ENCODE assay signal across 17 cellular contexts in the genomic region with DNA sequence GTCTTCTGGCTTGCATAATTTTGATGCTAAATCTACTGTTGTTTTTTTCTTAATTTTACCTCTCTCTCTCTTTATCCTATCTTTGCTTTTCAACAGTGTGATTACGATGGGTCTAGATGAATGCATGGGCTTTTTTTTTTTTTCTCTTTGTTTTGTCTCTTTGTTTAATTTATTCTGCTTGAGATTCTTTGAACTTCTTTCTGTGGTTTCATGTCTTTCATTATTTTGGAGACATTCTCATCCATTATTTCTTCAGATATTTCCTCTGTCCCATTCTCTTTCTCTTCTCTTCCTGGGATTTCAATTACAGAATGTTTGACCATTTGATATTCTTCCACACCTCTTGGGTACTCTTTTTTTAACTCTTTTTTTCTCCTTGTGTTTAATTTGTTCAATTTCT. TPM values are rescaled to one million over a fixed set of nuclear protein-coding genes. Genes with fewer than 3 reads are reported as not detected.
DNase-seq lines count a peak whose midpoint lies in the region; ATAC-seq lines count a peak whose summit lies in the region.
"Had no signal": no experiment of that assay in that cellular context is flagged by ENCODE, and none has a peak within 500 bp of the region (broad histone marks: within the 10 kb centered on the region; RNA-seq: fewer than 3 reads in every experiment).

No MANE protein-coding gene starts in this region.

- no peak for DNase-seq in activated naive CD4-positive, alpha-beta T cell treated with anti-CD3 and anti-CD28 coated beads, Interleukin-2, amount 10 ng/mL, durations not matched to agents 7 days and 5 days
- no peak for DNase-seq in activated naive CD4-positive, alpha-beta T cell treated with anti-CD3 and anti-CD28 coated beads, Interleukin-2, amount 50 U/mL, for 16 hours
- no peak for DNase-seq in stimulated activated naive B cell treated with anti-CD40 and anti-IgM and Interleukin-4, amounts not matched to agents 10 μg/mL and 1 μg/mL and 100 μg/mL, for 72 hours
- DNase-seq: Calu3, DMS53, NCI-H1930, NCI-H2171, NCI-H446 treated with DMSO at 0.1 percent for 48 hours, RPMI8226, SIG-M5 had no signal

- peaks cover 11% of the 10 kb centered on the region for H3K36me3 Mint-ChIP-seq in activated naive CD4-positive, alpha-beta T cell treated with anti-CD3 and anti-CD28 coated beads, Interleukin-2, amount 10 ng/mL, durations not matched to agents 7 days and 5 days
- H3K36me3 Mint-ChIP-seq in activated T-helper 17 cell treated with anti-CD3 and anti-CD28 coated beads, Interleukin-2, amount 50 U/mL, for 72 hours (ENCODE audit: low read depth), result no peaks in the 10 kb centered on the region
- H3K36me3 Mint-ChIP-seq in stimulated activated naive B cell treated with anti-CD40 and anti-IgM and Interleukin-4, amounts not matched to agents 10 μg/mL and 1 μg/mL and 100 μg/mL, for 72 hours, result peaks cover 10 to 22% of the 10 kb centered on the region in 2 donors

- peaks cover 6% of the 10 kb centered on the region for H3K9me3 Mint-ChIP-seq in activated naive CD4-positive, alpha-beta T cell treated with anti-CD3 and anti-CD28 coated beads, Interleukin-2, amount 10 ng/mL, durations not matched to agents 7 days and 5 days
- no peaks in the 10 kb centered on the region for H3K9me3 Mint-ChIP-seq in activated T-helper 17 cell treated with anti-CD3 and anti-CD28 coated beads, Interleukin-2, amount 50 U/mL, for 72 hours
- H3K9me3 Mint-ChIP-seq in stimulated activated naive B cell treated with anti-CD40 and anti-IgM and Interleukin-4, amounts not matched to agents 10 μg/mL and 1 μg/mL and 100 μg/mL, for 72 hours, result peaks cover 4 to 13% of the 10 kb centered on the region in 2 donors

- H3K4me3 Mint-ChIP-seq in activated naive CD4-positive, alpha-beta T cell treated with anti-CD3 and anti-CD28 coated beads, Interleukin-2, amount 10 ng/mL, durations not matched to agents 7 days and 5 days, result peak overlapping the region; percentile 1
- peak overlapping the region; percentile 29 for H3K4me3 Mint-ChIP-seq in activated T-helper 17 cell treated with anti-CD3 and anti-CD28 coated beads, Interleukin-2, amount 50 U/mL, for 72 hours
- H3K4me3 Mint-ChIP-seq in stimulated activated naive B cell treated with anti-CD40 and anti-IgM and Interleukin-4, amounts not matched to agents 10 μg/mL and 1 μg/mL and 100 μg/mL, for 72 hours, result no peak overlapping the region

- CTCF ChIA-PET in activated naive CD4-positive, alpha-beta T cell treated with anti-CD3 and anti-CD28 coated beads, Interleukin-2, amount 10 ng/mL, durations not matched to agents 7 days and 5 days (lab: Charles Lee), result no interaction called here

- ATAC-seq in activated T-helper 17 cell treated with anti-CD3 and anti-CD28 coated beads, Interleukin-2, amount 50 U/mL, for 72 hours (replicated peaks), result no peak
- no peak for ATAC-seq in stimulated activated naive B cell treated with anti-CD40 and anti-IgM and Interleukin-4, amounts not matched to agents 10 μg/mL and 1 μg/mL and 100 μg/mL, for 72 hours (replicated peaks)
- ATAC-seq in GM19351 (IDR thresholded peaks at IDR 0.05; ENCODE audit: unreplicated experiment) (no peak), GM18861 (IDR thresholded peaks at IDR 0.05; ENCODE audit: unreplicated experiment) (no peak)

- peaks cover 18% of the 10 kb centered on the region for H3K9me3 ChIP-seq in KOPT-K1 (ENCODE audit: insufficient read depth, low read length, poor library complexity, severe bottlenecking)
- H3K9me3 ChIP-seq: HAP-1 had no signal

- H3K27ac Mint-ChIP-seq in activated naive CD4-positive, alpha-beta T cell treated with anti-CD3 and anti-CD28 coated beads, Interleukin-2, amount 10 ng/mL, durations not matched to agents 7 days and 5 days, result peak overlapping the region; percentile 62
- peak overlapping the region; percentile 6 for H3K27ac Mint-ChIP-seq in activated T-helper 17 cell treated with anti-CD3 and anti-CD28 coated beads, Interleukin-2, amount 50 U/mL, for 72 hours
- H3K27ac Mint-ChIP-seq in stimulated activated naive B cell treated with anti-CD40 and anti-IgM and Interleukin-4, amounts not matched to agents 10 μg/mL and 1 μg/mL and 100 μg/mL, for 72 hours, result peak overlapping the region; percentile 7

- peaks cover 4% of the 10 kb centered on the region for H3K27me3 Mint-ChIP-seq in activated naive CD4-positive, alpha-beta T cell treated with anti-CD3 and anti-CD28 coated beads, Interleukin-2, amount 10 ng/mL, durations not matched to agents 7 days and 5 days
- H3K27me3 Mint-ChIP-seq in activated T-helper 17 cell treated with anti-CD3 and anti-CD28 coated beads, Interleukin-2, amount 50 U/mL, for 72 hours, result no peaks in the 10 kb centered on the region
- H3K27me3 Mint-ChIP-seq in stimulated activated naive B cell treated with anti-CD40 and anti-IgM and Interleukin-4, amounts not matched to agents 10 μg/mL and 1 μg/mL and 100 μg/mL, for 72 hours, result no peaks in the 10 kb centered on the region

- H3K4me1 Mint-ChIP-seq in activated naive CD4-positive, alpha-beta T cell treated with anti-CD3 and anti-CD28 coated beads, Interleukin-2, amount 10 ng/mL, durations not matched to agents 7 days and 5 days, result peaks cover 22% of the 10 kb centered on the region
- H3K4me1 Mint-ChIP-seq in activated T-helper 17 cell treated with anti-CD3 and anti-CD28 coated beads, Interleukin-2, amount 50 U/mL, for 72 hours, result peaks cover 11% of the 10 kb centered on the region
- peaks cover 4 to 7% of the 10 kb centered on the region in 2 donors for H3K4me1 Mint-ChIP-seq in stimulated activated naive B cell treated with anti-CD40 and anti-IgM and Interleukin-4, amounts not matched to agents 10 μg/mL and 1 μg/mL and 100 μg/mL, for 72 hours

- H3K27ac ChIP-seq in KOPT-K1 (ENCODE audit: low read depth, low read length, poor library complexity, severe bottlenecking), result peak overlapping the region; percentile 41

- H3K36me3 ChIP-seq in KOPT-K1 (ENCODE audit: insufficient read depth, low read length), result no peaks in the 10 kb centered on the region
- H3K36me3 ChIP-seq: HAP-1 had no signal

RNA-seq across cellular contexts. Expression of gene CCDC182, which starts 52.3 kb away (rescaled TPM):
- total RNA-seq in activated T-helper 17 cell treated with anti-CD3 and anti-CD28 coated beads, Interleukin-2, amount 50 U/mL, for 72 hours, result not detected
- total RNA-seq: Calu3, HT-29, LHCN-M2 had no signal

Comparison
In these comparisons a context has a peak if more than half of its experiments do, and no peak if none do; other contexts are left out.
1. H3K27ac Mint-ChIP-seq: peak in every context shown above with its lines; median percentile 62 in activated naive CD4-positive, alpha-beta T cell treated with anti-CD3 and anti-CD28 coated beads, Interleukin-2, amount 10 ng/mL, durations not matched to agents 7 days and 5 days; 7 in stimulated activated naive B cell treated with anti-CD40 and anti-IgM and Interleukin-4, amounts not matched to agents 10 μg/mL and 1 μg/mL and 100 μg/mL, for 72 hours; 6 in activated T-helper 17 cell treated with anti-CD3 and anti-CD28 coated beads, Interleukin-2, amount 50 U/mL, for 72 hours.
2. H3K4me3 Mint-ChIP-seq: peak in activated naive CD4-positive, alpha-beta T cell treated with anti-CD3 and anti-CD28 coated beads, Interleukin-2, amount 10 ng/mL, durations not matched to agents 7 days and 5 days (single experiment) and activated T-helper 17 cell treated with anti-CD3 and anti-CD28 coated beads, Interleukin-2, amount 50 U/mL, for 72 hours (single experiment); none in stimulated activated naive B cell treated with anti-CD40 and anti-IgM and Interleukin-4, amounts not matched to agents 10 μg/mL and 1 μg/mL and 100 μg/mL, for 72 hours (0 of 2).